ENCODE assay signal across 1 cellular context in the genomic region with DNA sequence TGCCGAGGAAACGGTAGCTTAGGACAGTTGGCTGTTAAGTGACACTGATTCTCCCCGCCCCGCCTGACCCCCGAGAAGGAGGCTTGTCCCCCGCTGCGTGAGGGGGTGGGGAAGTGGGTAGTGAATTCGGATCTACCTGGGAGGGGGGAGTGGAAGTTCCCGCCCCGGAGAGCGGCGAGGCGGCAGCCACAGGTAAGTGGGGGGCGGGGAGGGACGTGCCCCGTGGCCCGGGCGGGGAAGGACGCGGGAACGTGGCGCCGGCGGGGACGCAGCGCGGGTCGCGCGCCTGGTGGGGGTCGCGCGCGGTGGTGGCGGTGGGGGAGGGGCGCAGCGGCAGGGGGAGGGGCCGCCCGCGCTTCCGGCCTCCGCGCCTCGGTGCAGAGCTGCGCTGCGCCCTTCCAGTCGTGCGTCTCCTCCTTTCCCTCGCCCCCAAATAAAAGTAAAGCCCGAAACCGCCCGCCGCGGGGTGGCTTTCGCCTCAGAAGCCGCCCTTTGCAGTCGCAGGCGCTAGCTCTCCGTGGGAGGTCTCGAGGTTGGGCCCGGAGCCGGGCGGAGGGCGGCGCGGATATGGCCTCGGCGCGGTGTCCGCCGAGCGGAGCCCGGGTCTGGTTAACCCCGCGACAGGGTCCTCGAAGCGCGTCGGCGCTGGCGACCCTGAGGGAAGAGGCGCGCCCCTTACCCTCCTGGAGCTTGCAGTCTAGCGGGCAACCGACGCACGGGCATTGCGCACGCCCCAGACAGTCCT.
TF ChIP-seq lines count a peak whose summit lies in the region.

No MANE protein-coding gene starts in this region.

TF ChIP-seq in WTC11, 78 proteins besides CTCF, POLR2A, EP300 and RAD21 (continued from another document):
- TF ChIP-seq, protein P1, sequence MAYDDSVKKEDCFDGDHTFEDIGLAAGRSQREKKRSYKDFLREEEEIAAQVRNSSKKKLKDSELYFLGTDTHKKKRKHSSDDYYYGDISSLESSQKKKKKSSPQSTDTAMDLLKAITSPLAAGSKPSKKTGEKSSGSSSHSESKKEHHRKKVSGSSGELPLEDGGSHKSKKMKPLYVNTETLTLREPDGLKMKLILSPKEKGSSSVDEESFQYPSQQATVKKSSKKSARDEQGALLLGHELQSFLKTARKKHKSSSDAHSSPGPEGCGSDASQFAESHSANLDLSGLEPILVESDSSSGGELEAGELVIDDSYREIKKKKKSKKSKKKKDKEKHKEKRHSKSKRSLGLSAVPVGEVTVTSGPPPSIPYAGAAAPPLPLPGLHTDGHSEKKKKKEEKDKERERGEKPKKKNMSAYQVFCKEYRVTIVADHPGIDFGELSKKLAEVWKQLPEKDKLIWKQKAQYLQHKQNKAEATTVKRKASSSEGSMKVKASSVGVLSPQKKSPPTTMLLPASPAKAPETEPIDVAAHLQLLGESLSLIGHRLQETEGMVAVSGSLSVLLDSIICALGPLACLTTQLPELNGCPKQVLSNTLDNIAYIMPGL (CRISPR knock-in tag; IDR thresholded peaks at IDR 0.05) = peak; percentile 56; the same call in 1 of the 2 replicates
- TF ChIP-seq, protein P2, sequence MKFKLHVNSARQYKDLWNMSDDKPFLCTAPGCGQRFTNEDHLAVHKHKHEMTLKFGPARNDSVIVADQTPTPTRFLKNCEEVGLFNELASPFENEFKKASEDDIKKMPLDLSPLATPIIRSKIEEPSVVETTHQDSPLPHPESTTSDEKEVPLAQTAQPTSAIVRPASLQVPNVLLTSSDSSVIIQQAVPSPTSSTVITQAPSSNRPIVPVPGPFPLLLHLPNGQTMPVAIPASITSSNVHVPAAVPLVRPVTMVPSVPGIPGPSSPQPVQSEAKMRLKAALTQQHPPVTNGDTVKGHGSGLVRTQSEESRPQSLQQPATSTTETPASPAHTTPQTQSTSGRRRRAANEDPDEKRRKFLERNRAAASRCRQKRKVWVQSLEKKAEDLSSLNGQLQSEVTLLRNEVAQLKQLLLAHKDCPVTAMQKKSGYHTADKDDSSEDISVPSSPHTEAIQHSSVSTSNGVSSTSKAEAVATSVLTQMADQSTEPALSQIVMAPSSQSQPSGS (CRISPR knock-in tag; IDR thresholded peaks at IDR 0.05; ENCODE audit: borderline replicate concordance, low read depth) = 0 out of 2 replicates have a peak, but pooled peaks have one; percentile 34
